ENCODE assay signal across 21 cellular contexts in the genomic region with DNA sequence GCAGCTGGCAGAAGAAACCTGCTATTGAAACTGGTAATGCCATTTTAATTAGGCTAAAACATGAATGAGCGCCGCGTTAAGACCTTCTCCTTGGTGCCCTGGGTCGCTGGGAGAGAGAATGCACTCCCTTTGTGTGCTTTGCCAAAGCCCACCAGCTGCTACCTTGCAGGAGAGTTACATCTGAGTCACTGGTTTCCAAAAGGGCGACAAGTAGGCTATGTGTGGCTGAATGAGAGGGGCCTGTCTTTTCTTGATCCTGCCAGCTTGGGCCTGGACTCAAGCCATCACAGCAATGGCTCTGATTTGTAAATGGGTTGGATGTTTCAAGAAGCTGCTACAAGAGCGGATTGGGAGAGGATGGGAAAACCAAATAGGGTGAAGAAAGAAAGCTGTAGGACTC.
A peak's percentile ranks its signal among the peaks of the same experiment; 100 is the strongest.
DNase-seq lines count a peak whose midpoint lies in the region; ATAC-seq and TF ChIP-seq lines count a peak whose summit lies in the region.
"Had no signal": no experiment of that assay in that cellular context is flagged by ENCODE, and none has a peak within 500 bp of the region (broad histone marks: within the 10 kb centered on the region; RNA-seq: fewer than 3 reads in every experiment).

No MANE protein-coding gene starts in this region.

- no peak overlapping the region for H3K4me2 ChIP-seq in neuronal stem cell (ENCODE audit: insufficient read depth, low read length, poor library complexity, severe bottlenecking)

- no peak for TF ChIP-seq POLR2A in gastroesophageal sphincter (IDR thresholded peaks at IDR 0.05)

- H3K9ac ChIP-seq in neuronal stem cell (ENCODE audit: low read depth, low read length, poor library complexity), result no peak overlapping the region

- H3K27ac ChIP-seq in ectodermal cell (ENCODE audit: insufficient read depth, low read depth, low read length, poor library complexity, severe bottlenecking) (peak overlapping the region; percentile 80), neuronal stem cell (replicated peaks; ENCODE audit: low read length) (peak overlapping the region; percentile 86), gastroesophageal sphincter (no peak overlapping the region)
- H3K27ac ChIP-seq: heart right ventricle, prostate gland, spleen, upper lobe of left lung had no signal

- ATAC-seq in gastroesophageal sphincter, result no peak
- ATAC-seq: heart right ventricle; naive thymus-derived CD8-positive, alpha-beta T cell had no signal

- H3K27me3 ChIP-seq in ectodermal cell (ENCODE audit: control insufficient read depth, insufficient read depth, low read length, poor library complexity, severe bottlenecking), result no peaks in the 10 kb centered on the region
- H3K27me3 ChIP-seq in neuronal stem cell (ENCODE audit: control insufficient read depth in 3 of 3, insufficient read depth in 3 of 3, low read depth in 1 of 3, low read length in 3 of 3), result peaks cover 0 to 13% (median 0%) of the 10 kb centered on the region in 3 experiments
- no peaks in the 10 kb centered on the region for H3K27me3 ChIP-seq in gastroesophageal sphincter
- H3K27me3 ChIP-seq: spleen, upper lobe of left lung had no signal

- H3K4ac ChIP-seq in neuronal stem cell (ENCODE audit: low read length), result no peak overlapping the region

- DNase-seq in NCI-H1105 (lab: John Stamatoyannopoulos, UW), result peak; percentile 67
- peak; percentile 68 for DNase-seq in NCI-H345 (lab: John Stamatoyannopoulos, UW)
- DNase-seq in neuronal stem cell (ENCODE audit: low spot score), result peak; percentile 37
- no peak for DNase-seq in kidney tubule cell (ENCODE audit: low spot score)
- DNase-seq in activated CD4-positive, alpha-beta T cell treated with anti-CD3 and anti-CD28 coated beads, Interleukin-2, amount 50 U/mL, for 1 hour, result no peak
- no peak for DNase-seq in GM03348 (ENCODE audit: low spot score)
- DNase-seq: activated CD4-positive, alpha-beta T cell treated with anti-CD3 and anti-CD28 coated beads for 4 hours; activated effector memory CD4-positive, alpha-beta T cell treated with Interleukin-2 at 50 U/mL for 16 hours; central memory CD4-positive, alpha-beta T cell; effector memory CD4-positive, alpha-beta T cell; heart right ventricle; KBM-7; mesenchymal stem cell; naive thymus-derived CD8-positive, alpha-beta T cell; NCI-H226; spleen; stimulated activated CD4-positive, alpha-beta T cell treated with anti-CD3 and anti-CD28 coated beads, Interleukin-4, amount 100 ng/mL, for 4 hours; upper lobe of left lung had no signal

- H3K14ac ChIP-seq in neuronal stem cell (ENCODE audit: low read length), result no peak overlapping the region

- H4K8ac ChIP-seq in neuronal stem cell (ENCODE audit: low read depth, low read length), result no peak overlapping the region

- no peak overlapping the region for H2AK5ac ChIP-seq in neuronal stem cell (ENCODE audit: low read depth, low read length)

- H2BK15ac ChIP-seq in neuronal stem cell (ENCODE audit: low read length), result no peak overlapping the region

- no peak overlapping the region for H2BK120ac ChIP-seq in neuronal stem cell (ENCODE audit: low read depth, low read length)

- no peak overlapping the region for H3K4me3 ChIP-seq in ectodermal cell (ENCODE audit: insufficient read depth, low read depth, low read length)
- H3K4me3 ChIP-seq in neuronal stem cell (ENCODE audit: low read length in 2 of 2), result no peak overlapping the region
- H3K4me3 ChIP-seq in gastroesophageal sphincter, result no peak overlapping the region
- H3K4me3 ChIP-seq: heart right ventricle, prostate gland, spleen, upper lobe of left lung had no signal

- H3K18ac ChIP-seq in neuronal stem cell (ENCODE audit: low read length), result no peak overlapping the region

- peak overlapping the region; percentile 47 for H2AFZ ChIP-seq in neuronal stem cell (ENCODE audit: low read length)

- no peak overlapping the region for H2BK12ac ChIP-seq in neuronal stem cell (ENCODE audit: low read length)

- 11 to 13% methylated on average over 6 of the region's 6 CpGs for WGBS in ectodermal cell, 2 experiments
- WGBS in neuronal stem cell (ENCODE audit: extremely low coverage in 2 of 2, insufficient read length in 2 of 2, insufficient replicate concordance in 1 of 2), 2 donors, result no CpG with 5 or more reads among the region's 6 CpGs
- 79 to 80% methylated on average over 2 to 6 of the region's 6 CpGs for WGBS in gastroesophageal sphincter (ENCODE audit: low coverage in 1 of 2), 2 donors

- H3K79me1 ChIP-seq in neuronal stem cell (ENCODE audit: low read depth, low read length), result no peaks in the 10 kb centered on the region

- H4K91ac ChIP-seq in neuronal stem cell (ENCODE audit: low read depth, low read length, poor library complexity), result no peak overlapping the region

- no peak for TF ChIP-seq CTCF in gastroesophageal sphincter (IDR thresholded peaks at IDR 0.05)

- H3K36me3 ChIP-seq in ectodermal cell (ENCODE audit: control insufficient read depth, insufficient read depth, low read length) (no peaks in the 10 kb centered on the region), neuronal stem cell (replicated peaks in 1 of 2; ENCODE audit: control insufficient read depth in 2 of 2, insufficient read depth in 2 of 2, low read length in 2 of 2) (no peaks in the 10 kb centered on the region), gastroesophageal sphincter (no peaks in the 10 kb centered on the region)
- H3K36me3 ChIP-seq: heart right ventricle, prostate gland, spleen, upper lobe of left lung had no signal

- H3K4me1 ChIP-seq in ectodermal cell (ENCODE audit: control insufficient read depth, insufficient read depth, low read length) (peaks cover 16% of the 10 kb centered on the region), neuronal stem cell (ENCODE audit: control insufficient read depth in 2 of 2, insufficient read depth in 1 of 2, low read depth in 1 of 2, low read length in 2 of 2) (peaks cover 0 to 9% of the 10 kb centered on the region in 2 donors), gastroesophageal sphincter (peaks cover 0 to 12% (median 0%) of the 10 kb centered on the region in 3 donors)
- H3K4me1 ChIP-seq: heart right ventricle, prostate gland, spleen, upper lobe of left lung had no signal

- H2BK5ac ChIP-seq in neuronal stem cell (ENCODE audit: low read length), result no peak overlapping the region

- no peak overlapping the region for H3K23ac ChIP-seq in neuronal stem cell (ENCODE audit: low read depth, low read length, poor library complexity)

- H3K9me3 ChIP-seq in ectodermal cell (ENCODE audit: control insufficient read depth, low read length) (no peaks in the 10 kb centered on the region), neuronal stem cell (replicated peaks in 1 of 2; ENCODE audit: control insufficient read depth in 2 of 2, insufficient read depth in 1 of 2, low read depth in 1 of 2, low read length in 2 of 2) (no peaks in the 10 kb centered on the region), gastroesophageal sphincter (no peaks in the 10 kb centered on the region)
- H3K9me3 ChIP-seq: heart right ventricle, prostate gland, spleen, upper lobe of left lung had no signal

- TF ChIP-seq EP300 in gastroesophageal sphincter (IDR thresholded peaks at IDR 0.05), result no peak

Comparison
In these comparisons a context has a peak if more than half of its experiments do, and no peak if none do; other contexts are left out.
1. DNase-seq: peak in NCI-H1105 (single experiment), NCI-H345 (single experiment) and neuronal stem cell (single experiment); none in kidney tubule cell (single experiment), activated CD4-positive, alpha-beta T cell treated with anti-CD3 and anti-CD28 coated beads, Interleukin-2, amount 50 U/mL, for 1 hour (single experiment) and GM03348 (single experiment).
2. H3K27ac ChIP-seq: peak in ectodermal cell (single experiment) and neuronal stem cell (single experiment); none in gastroesophageal sphincter (0 of 4).